ENCODE assay signal across 16 cellular contexts in the genomic region with DNA sequence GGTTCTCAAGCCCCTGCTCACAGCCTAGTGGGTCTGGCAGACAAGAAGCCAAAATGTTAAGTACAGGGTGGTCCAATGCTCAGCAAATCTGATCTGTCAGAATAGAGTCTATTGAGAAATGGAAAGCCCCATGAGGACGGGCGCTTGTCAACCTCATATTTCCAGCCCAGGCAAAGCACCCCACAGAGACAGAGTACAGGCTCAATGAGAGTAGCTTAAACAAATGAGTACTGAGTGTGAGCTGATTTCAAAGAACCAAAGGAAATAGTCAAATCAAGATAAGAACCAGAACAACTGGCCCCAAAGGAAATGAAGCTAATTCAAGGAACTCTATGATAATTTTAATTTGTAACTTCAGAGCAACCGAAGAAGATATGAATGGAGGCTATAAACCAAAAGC. TPM values are rescaled to one million over a fixed set of nuclear protein-coding genes. Genes with fewer than 3 reads are reported as not detected.
DNase-seq lines count a peak whose midpoint lies in the region; ATAC-seq and TF ChIP-seq lines count a peak whose summit lies in the region.
"Had no signal": no experiment of that assay in that cellular context is flagged by ENCODE, and none has a peak within 500 bp of the region (broad histone marks: within the 10 kb centered on the region; RNA-seq: fewer than 3 reads in every experiment).

No MANE protein-coding gene starts in this region.

- no peaks in the 10 kb centered on the region for H3K9me3 Mint-ChIP-seq in activated naive CD8-positive, alpha-beta T cell treated with anti-CD3 and anti-CD28 coated beads, Interleukin-2, amount 10 ng/mL, durations not matched to agents 7 days and 5 days
- H3K9me3 Mint-ChIP-seq in activated naive CD8-positive, alpha-beta T cell treated with anti-CD3 and anti-CD28 coated beads, Interleukin-2, amount 50 U/mL, for 24 hours = no peaks in the 10 kb centered on the region
- H3K9me3 Mint-ChIP-seq in T-helper 2 cell treated with Interferon-gamma antibody and Interleukin-4, amounts not matched to agents 5 μg/mL and 100 μg/mL, for 36 hours = no peaks in the 10 kb centered on the region
- H3K9me3 Mint-ChIP-seq in activated T-helper 17 cell treated with anti-CD3 and anti-CD28 coated beads, Interleukin-2, amount 50 U/mL, for 72 hours = no peaks in the 10 kb centered on the region
- H3K9me3 Mint-ChIP-seq: CD8-positive, alpha-beta memory T cell had no signal

- H3K27me3 Mint-ChIP-seq in activated naive CD8-positive, alpha-beta T cell treated with anti-CD3 and anti-CD28 coated beads, Interleukin-2, amount 10 ng/mL, durations not matched to agents 7 days and 5 days = peaks cover 2% of the 10 kb centered on the region
- no peaks in the 10 kb centered on the region for H3K27me3 Mint-ChIP-seq in activated naive CD8-positive, alpha-beta T cell treated with anti-CD3 and anti-CD28 coated beads, Interleukin-2, amount 50 U/mL, for 24 hours
- peaks cover 5% of the 10 kb centered on the region for H3K27me3 Mint-ChIP-seq in T-helper 2 cell treated with Interferon-gamma antibody and Interleukin-4, amounts not matched to agents 5 μg/mL and 100 μg/mL, for 36 hours (ENCODE audit: low read depth)
- H3K27me3 Mint-ChIP-seq in activated T-helper 17 cell treated with anti-CD3 and anti-CD28 coated beads, Interleukin-2, amount 50 U/mL, for 72 hours = no peaks in the 10 kb centered on the region

- TF ChIP-seq CTCF in GM13977 (IDR thresholded peaks at IDR 0.05; ENCODE audit: extremely low read depth, insufficient read depth, missing control alignments) = no peak

- in situ Hi-C loops in GM13977 (cut with MboI; ENCODE audit: low pct_unique_long_range_greater_than_20kb, low sequenced_read_pairs, unreplicated experiment) = no loop called here

- peaks cover 22% of the 10 kb centered on the region for H3K4me1 Mint-ChIP-seq in activated naive CD8-positive, alpha-beta T cell treated with anti-CD3 and anti-CD28 coated beads, Interleukin-2, amount 10 ng/mL, durations not matched to agents 7 days and 5 days
- H3K4me1 Mint-ChIP-seq in activated naive CD8-positive, alpha-beta T cell treated with anti-CD3 and anti-CD28 coated beads, Interleukin-2, amount 50 U/mL, for 24 hours = no peaks in the 10 kb centered on the region
- peaks cover 22% of the 10 kb centered on the region for H3K4me1 Mint-ChIP-seq in T-helper 2 cell treated with Interferon-gamma antibody and Interleukin-4, amounts not matched to agents 5 μg/mL and 100 μg/mL, for 36 hours (ENCODE audit: low read depth)
- H3K4me1 Mint-ChIP-seq in activated T-helper 17 cell treated with anti-CD3 and anti-CD28 coated beads, Interleukin-2, amount 50 U/mL, for 72 hours = peaks cover 11% of the 10 kb centered on the region

- ATAC-seq in activated naive CD8-positive, alpha-beta T cell treated with anti-CD3 and anti-CD28 coated beads, Interleukin-2, amount 10 ng/mL, durations not matched to agents 7 days and 5 days (ENCODE audit: low read depth) = peak; percentile 74
- no peak for ATAC-seq in activated naive CD8-positive, alpha-beta T cell treated with anti-CD3 and anti-CD28 coated beads, Interleukin-2, amount 50 U/mL, for 24 hours
- peak; percentile 53 for ATAC-seq in activated T-helper 17 cell treated with anti-CD3 and anti-CD28 coated beads, Interleukin-2, amount 50 U/mL, for 72 hours (replicated peaks)
- no peak for ATAC-seq in HG03439 (IDR thresholded peaks at IDR 0.05; ENCODE audit: unreplicated experiment)
- ATAC-seq in HG03432 (IDR thresholded peaks at IDR 0.05; ENCODE audit: unreplicated experiment) = no peak

- no peaks in the 10 kb centered on the region for H3K36me3 Mint-ChIP-seq in activated naive CD8-positive, alpha-beta T cell treated with anti-CD3 and anti-CD28 coated beads, Interleukin-2, amount 10 ng/mL, durations not matched to agents 7 days and 5 days
- H3K36me3 Mint-ChIP-seq in activated naive CD8-positive, alpha-beta T cell treated with anti-CD3 and anti-CD28 coated beads, Interleukin-2, amount 50 U/mL, for 24 hours (ENCODE audit: low read depth) = no peaks in the 10 kb centered on the region
- peaks cover 2% of the 10 kb centered on the region for H3K36me3 Mint-ChIP-seq in T-helper 2 cell treated with Interferon-gamma antibody and Interleukin-4, amounts not matched to agents 5 μg/mL and 100 μg/mL, for 36 hours (ENCODE audit: low read depth)
- H3K36me3 Mint-ChIP-seq in activated T-helper 17 cell treated with anti-CD3 and anti-CD28 coated beads, Interleukin-2, amount 50 U/mL, for 72 hours (ENCODE audit: low read depth) = no peaks in the 10 kb centered on the region
- H3K36me3 Mint-ChIP-seq: CD8-positive, alpha-beta memory T cell had no signal

- DNase-seq in activated naive CD8-positive, alpha-beta T cell treated with anti-CD3 and anti-CD28 coated beads, Interleukin-2, amount 10 ng/mL, durations not matched to agents 7 days and 5 days = no peak
- DNase-seq in activated naive CD8-positive, alpha-beta T cell treated with anti-CD3 and anti-CD28 coated beads, Interleukin-2, amount 50 U/mL, for 24 hours = no peak
- no peak for DNase-seq in T-helper 2 cell treated with Interferon-gamma antibody and Interleukin-4, amounts not matched to agents 5 μg/mL and 100 μg/mL, for 36 hours (ENCODE audit: low spot score)
- DNase-seq in GM13977 (ENCODE audit: low spot score) = no peak
- DNase-seq: CD8-positive, alpha-beta memory T cell; DMS79; KG1; MV-4-11; NCI-H187 treated with DMSO at 0.1 percent for 48 hours; NCI-H345; NCI-H524 treated with DMSO at 0.1 percent for 48 hours; PC-9; SIG-M5 had no signal

- POLR2A ChIA-PET in activated naive CD8-positive, alpha-beta T cell treated with anti-CD3 and anti-CD28 coated beads, Interleukin-2, amount 10 ng/mL, durations not matched to agents 7 days and 5 days (lab: Charles Lee) = interaction anchor here (1.6 kb wide), 1 partner anchor 44 kb away, joined by 13 read pairs; a partner anchor contains a TSS

- H3K4me3 Mint-ChIP-seq in activated naive CD8-positive, alpha-beta T cell treated with anti-CD3 and anti-CD28 coated beads, Interleukin-2, amount 10 ng/mL, durations not matched to agents 7 days and 5 days = peak overlapping the region; percentile 26
- no peak overlapping the region for H3K4me3 Mint-ChIP-seq in activated naive CD8-positive, alpha-beta T cell treated with anti-CD3 and anti-CD28 coated beads, Interleukin-2, amount 50 U/mL, for 24 hours
- peak overlapping the region; percentile 12 for H3K4me3 Mint-ChIP-seq in T-helper 2 cell treated with Interferon-gamma antibody and Interleukin-4, amounts not matched to agents 5 μg/mL and 100 μg/mL, for 36 hours
- peak overlapping the region; percentile 6 for H3K4me3 Mint-ChIP-seq in activated T-helper 17 cell treated with anti-CD3 and anti-CD28 coated beads, Interleukin-2, amount 50 U/mL, for 72 hours
- H3K4me3 Mint-ChIP-seq: CD8-positive, alpha-beta memory T cell had no signal

- H3K27ac Mint-ChIP-seq in activated naive CD8-positive, alpha-beta T cell treated with anti-CD3 and anti-CD28 coated beads, Interleukin-2, amount 10 ng/mL, durations not matched to agents 7 days and 5 days = peak overlapping the region; percentile 68
- no peak overlapping the region for H3K27ac Mint-ChIP-seq in activated naive CD8-positive, alpha-beta T cell treated with anti-CD3 and anti-CD28 coated beads, Interleukin-2, amount 50 U/mL, for 24 hours
- peak overlapping the region; percentile 48 for H3K27ac Mint-ChIP-seq in T-helper 2 cell treated with Interferon-gamma antibody and Interleukin-4, amounts not matched to agents 5 μg/mL and 100 μg/mL, for 36 hours
- no peak overlapping the region for H3K27ac Mint-ChIP-seq in activated T-helper 17 cell treated with anti-CD3 and anti-CD28 coated beads, Interleukin-2, amount 50 U/mL, for 72 hours
- H3K27ac Mint-ChIP-seq: CD8-positive, alpha-beta memory T cell had no signal

RNA-seq across cellular contexts. Expression of a gene that starts 44.5 kb away (rescaled TPM):
- 10 to 100 TPM; 11.9 to 13.2 TPM for total RNA-seq in activated naive CD8-positive, alpha-beta T cell treated with anti-CD3 and anti-CD28 coated beads, Interleukin-2, amount 10 ng/mL, durations not matched to agents 7 days and 5 days
- under 1 TPM; 0.29 to 0.76 TPM for total RNA-seq in activated T-helper 17 cell treated with anti-CD3 and anti-CD28 coated beads, Interleukin-2, amount 50 U/mL, for 72 hours

RNA-seq across cellular contexts. Expression of a gene that starts 51.9 kb away (rescaled TPM):
- 10 to 100 TPM; 31.8 to 32.7 TPM for total RNA-seq in activated naive CD8-positive, alpha-beta T cell treated with anti-CD3 and anti-CD28 coated beads, Interleukin-2, amount 10 ng/mL, durations not matched to agents 7 days and 5 days
- total RNA-seq in activated T-helper 17 cell treated with anti-CD3 and anti-CD28 coated beads, Interleukin-2, amount 50 U/mL, for 72 hours = 10 to 100 TPM; 31.6 to 32.4 TPM

Comparison
In these comparisons a context has a peak if more than half of its experiments do, and no peak if none do; other contexts are left out.
1. ATAC-seq: peak in activated naive CD8-positive, alpha-beta T cell treated with anti-CD3 and anti-CD28 coated beads, Interleukin-2, amount 10 ng/mL, durations not matched to agents 7 days and 5 days (single experiment) and activated T-helper 17 cell treated with anti-CD3 and anti-CD28 coated beads, Interleukin-2, amount 50 U/mL, for 72 hours (single experiment); none in activated naive CD8-positive, alpha-beta T cell treated with anti-CD3 and anti-CD28 coated beads, Interleukin-2, amount 50 U/mL, for 24 hours (single experiment), HG03439 (single experiment) and HG03432 (single experiment).
2. H3K27ac Mint-ChIP-seq: peak in activated naive CD8-positive, alpha-beta T cell treated with anti-CD3 and anti-CD28 coated beads, Interleukin-2, amount 10 ng/mL, durations not matched to agents 7 days and 5 days (single experiment) and T-helper 2 cell treated with Interferon-gamma antibody and Interleukin-4, amounts not matched to agents 5 μg/mL and 100 μg/mL, for 36 hours (single experiment); none in activated naive CD8-positive, alpha-beta T cell treated with anti-CD3 and anti-CD28 coated beads, Interleukin-2, amount 50 U/mL, for 24 hours (single experiment) and activated T-helper 17 cell treated with anti-CD3 and anti-CD28 coated beads, Interleukin-2, amount 50 U/mL, for 72 hours (single experiment).
3. RNA of a gene that starts 44.5 kb away (total RNA-seq): 11.9 to 13.2 TPM in activated naive CD8-positive, alpha-beta T cell treated with anti-CD3 and anti-CD28 coated beads, Interleukin-2, amount 10 ng/mL, durations not matched to agents 7 days and 5 days; 0.29 to 0.76 TPM in activated T-helper 17 cell treated with anti-CD3 and anti-CD28 coated beads, Interleukin-2, amount 50 U/mL, for 72 hours; every median in the first group is over 4 times any median in the second.